ENCODE assay signal across 8 cellular contexts in the genomic region with DNA sequence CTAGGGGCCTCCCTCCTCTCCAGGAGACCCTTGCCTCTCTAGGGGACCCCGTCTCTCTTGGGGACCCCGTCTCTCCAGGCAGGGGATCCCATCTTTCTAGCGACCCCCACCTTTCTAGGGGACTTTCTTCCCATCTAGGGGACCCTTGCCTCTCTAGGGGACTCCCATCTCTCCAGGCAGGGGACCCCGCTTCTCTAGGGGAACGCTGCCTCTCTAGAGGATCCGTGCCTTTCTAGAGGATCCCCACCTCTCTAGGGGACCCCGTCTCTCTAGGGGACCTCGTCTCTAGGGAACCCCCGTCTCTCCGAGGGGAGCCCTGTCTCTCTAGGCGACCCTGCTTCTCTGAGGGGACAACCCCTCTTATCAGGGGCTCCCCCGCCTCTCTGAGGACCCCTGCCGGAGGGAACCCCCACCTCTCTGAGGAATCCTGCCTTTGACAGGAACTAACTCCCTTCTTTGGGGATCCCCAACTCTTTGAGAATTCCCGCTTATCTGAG. TPM values are rescaled to one million over a fixed set of nuclear protein-coding genes. Genes with fewer than 3 reads are reported as not detected.
DNase-seq lines count a peak whose midpoint lies in the region; ATAC-seq and TF ChIP-seq lines count a peak whose summit lies in the region.

No MANE protein-coding gene starts in this region.

- H3K4me3 Mint-ChIP-seq in activated CD4-positive, alpha-beta memory T cell treated with anti-CD3 and anti-CD28 coated beads, Interleukin-2, amount 10 ng/mL, durations not matched to agents 7 days and 5 days, result peak overlapping the region; percentile 87
- H3K4me3 Mint-ChIP-seq in glutamatergic neuron (ENCODE audit: unreplicated experiment), result peak overlapping the region; percentile 82
- H3K4me3 Mint-ChIP-seq in stimulated activated effector memory CD8-positive, alpha-beta T cell treated with anti-CD3 and anti-CD28 coated beads, Interleukin-12 subunit alpha, Interleukin-12 subunit beta, amount 100 ng/mL, for 72 hours, result peak overlapping the region; percentile 99

- DNase-seq in HAP-1 (ENCODE audit: low spot score in 2 of 2) (no peak), glutamatergic neuron (no peak), cerebellar nuclear complex (lab: John Stamatoyannopoulos, UW) (no peak), HPDE6-E6E7 (ENCODE audit: extremely low spot score) (no peak), HK-2 (ENCODE audit: unreplicated experiment) (no peak)
- peak; percentile 31 for DNase-seq in activated CD4-positive, alpha-beta memory T cell treated with anti-CD3 and anti-CD28 coated beads, Interleukin-2, amount 10 ng/mL, durations not matched to agents 7 days and 5 days
- no peak for DNase-seq in stimulated activated effector memory CD8-positive, alpha-beta T cell treated with anti-CD3 and anti-CD28 coated beads, Interleukin-12 subunit alpha, Interleukin-12 subunit beta, amount 100 ng/mL, for 72 hours (ENCODE audit: low spot score in 2 of 2)

- H3K27me3 ChIP-seq in HAP-1 (ENCODE audit: low read depth), result no peaks in the 10 kb centered on the region

- POLR2A ChIA-PET in activated CD4-positive, alpha-beta memory T cell treated with anti-CD3 and anti-CD28 coated beads, Interleukin-2, amount 10 ng/mL, durations not matched to agents 7 days and 5 days (lab: Charles Lee), result no interaction called here

- peak overlapping the region; percentile 73 for H3K4me3 ChIP-seq in HAP-1

- in situ Hi-C loops in HAP-1 (cut with MboI; ENCODE audit: low sequenced_read_pairs), result no loop called here

- H3K27ac Mint-ChIP-seq in activated CD4-positive, alpha-beta memory T cell treated with anti-CD3 and anti-CD28 coated beads, Interleukin-2, amount 10 ng/mL, durations not matched to agents 7 days and 5 days, result peak overlapping the region; percentile 87
- H3K27ac Mint-ChIP-seq in glutamatergic neuron (ENCODE audit: unreplicated experiment), result no peak overlapping the region
- H3K27ac Mint-ChIP-seq in stimulated activated effector memory CD8-positive, alpha-beta T cell treated with anti-CD3 and anti-CD28 coated beads, Interleukin-12 subunit alpha, Interleukin-12 subunit beta, amount 100 ng/mL, for 72 hours, result peak overlapping the region; percentile 99

- no peaks in the 10 kb centered on the region for H3K27me3 Mint-ChIP-seq in activated CD4-positive, alpha-beta memory T cell treated with anti-CD3 and anti-CD28 coated beads, Interleukin-2, amount 10 ng/mL, durations not matched to agents 7 days and 5 days
- H3K27me3 Mint-ChIP-seq in glutamatergic neuron (ENCODE audit: unreplicated experiment), result peaks cover 3% of the 10 kb centered on the region

- CTCF ChIA-PET in activated CD4-positive, alpha-beta memory T cell treated with anti-CD3 and anti-CD28 coated beads, Interleukin-2, amount 10 ng/mL, durations not matched to agents 7 days and 5 days (lab: Charles Lee), result no interaction called here

- no peaks in the 10 kb centered on the region for H3K36me3 ChIP-seq in HAP-1 (replicated peaks)

- peaks cover 14% of the 10 kb centered on the region for H3K4me1 ChIP-seq in HAP-1

- H3K9me3 Mint-ChIP-seq in activated CD4-positive, alpha-beta memory T cell treated with anti-CD3 and anti-CD28 coated beads, Interleukin-2, amount 10 ng/mL, durations not matched to agents 7 days and 5 days, result no peaks in the 10 kb centered on the region
- H3K9me3 Mint-ChIP-seq in glutamatergic neuron (ENCODE audit: unreplicated experiment), result no peaks in the 10 kb centered on the region
- no peaks in the 10 kb centered on the region for H3K9me3 Mint-ChIP-seq in stimulated activated effector memory CD8-positive, alpha-beta T cell treated with anti-CD3 and anti-CD28 coated beads, Interleukin-12 subunit alpha, Interleukin-12 subunit beta, amount 100 ng/mL, for 72 hours

- ATAC-seq in stimulated activated effector memory CD8-positive, alpha-beta T cell treated with anti-CD3 and anti-CD28 coated beads, Interleukin-12 subunit alpha, Interleukin-12 subunit beta, amount 100 ng/mL, for 72 hours, result no peak
- no peak for ATAC-seq in esophagus mucosa

- TF ChIP-seq CTCF in glutamatergic neuron (IDR thresholded peaks at IDR 0.05; ENCODE audit: partially characterized antibody, unreplicated experiment), result no peak

- peaks cover 14% of the 10 kb centered on the region for H3K36me3 Mint-ChIP-seq in activated CD4-positive, alpha-beta memory T cell treated with anti-CD3 and anti-CD28 coated beads, Interleukin-2, amount 10 ng/mL, durations not matched to agents 7 days and 5 days (ENCODE audit: low read depth)
- H3K36me3 Mint-ChIP-seq in glutamatergic neuron (ENCODE audit: unreplicated experiment), result peaks cover 7% of the 10 kb centered on the region
- peaks cover 35% of the 10 kb centered on the region for H3K36me3 Mint-ChIP-seq in stimulated activated effector memory CD8-positive, alpha-beta T cell treated with anti-CD3 and anti-CD28 coated beads, Interleukin-12 subunit alpha, Interleukin-12 subunit beta, amount 100 ng/mL, for 72 hours

- H3K4me1 Mint-ChIP-seq in activated CD4-positive, alpha-beta memory T cell treated with anti-CD3 and anti-CD28 coated beads, Interleukin-2, amount 10 ng/mL, durations not matched to agents 7 days and 5 days, result peaks cover 52% of the 10 kb centered on the region
- peaks cover 20% of the 10 kb centered on the region for H3K4me1 Mint-ChIP-seq in glutamatergic neuron (ENCODE audit: low read depth, unreplicated experiment)
- peaks cover 48% of the 10 kb centered on the region for H3K4me1 Mint-ChIP-seq in stimulated activated effector memory CD8-positive, alpha-beta T cell treated with anti-CD3 and anti-CD28 coated beads, Interleukin-12 subunit alpha, Interleukin-12 subunit beta, amount 100 ng/mL, for 72 hours

- peaks cover 7% of the 10 kb centered on the region; the same call in 1 of the 2 replicates for H3K9me3 ChIP-seq in HAP-1

RNA-seq across cellular contexts. Expression of gene GATAD2A, which starts 19.1 kb away (rescaled TPM):
- total RNA-seq in activated CD4-positive, alpha-beta memory T cell treated with anti-CD3 and anti-CD28 coated beads, Interleukin-2, amount 10 ng/mL, durations not matched to agents 7 days and 5 days, result 100 to 1,000 TPM; 109 to 113 TPM
- total RNA-seq in glutamatergic neuron (ENCODE audit: unreplicated experiment) (203 TPM), esophagus mucosa (58.9 TPM)
